ENCODE assay signal across 22 cellular contexts in the genomic region with DNA sequence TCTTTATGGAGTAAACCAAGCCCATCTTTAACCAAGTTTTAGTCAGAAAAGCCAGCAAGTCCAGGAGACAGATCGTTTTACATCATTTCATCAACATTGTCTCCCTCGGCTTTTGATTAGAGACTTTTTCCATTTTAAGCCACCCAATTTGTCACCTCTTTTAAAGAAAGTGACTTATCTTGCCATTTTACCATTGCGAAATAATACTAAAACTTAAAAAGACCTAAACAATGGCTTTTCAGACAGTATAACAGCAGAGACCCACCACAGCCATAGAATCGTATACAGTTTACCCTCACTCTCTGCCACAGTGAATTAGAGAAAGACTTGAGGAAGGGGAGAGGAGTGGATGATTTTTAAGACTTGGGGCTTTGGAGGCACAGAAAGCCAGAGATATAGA.
"Had no signal": no experiment of that assay in that cellular context is flagged by ENCODE, and none has a peak within 500 bp of the region (broad histone marks: within the 10 kb centered on the region; RNA-seq: fewer than 3 reads in every experiment).

No MANE protein-coding gene starts in this region.

- FAIRE-seq: endometrium, frontal cortex, keratinocyte, urothelium cell line had no signal

- H3K27ac ChIP-seq: colonic mucosa, esophagus squamous epithelium, lower lobe of right lung, prostate gland, right atrium auricular region, sigmoid colon, thoracic aorta, tibial nerve, upper lobe of left lung had no signal

- H3K9me3 ChIP-seq: colonic mucosa, esophagus squamous epithelium, lower lobe of right lung, prostate gland, right atrium auricular region, sigmoid colon, thoracic aorta, tibial nerve, upper lobe of left lung had no signal

- H3K4me3 Mint-ChIP-seq: dendritic cell treated with granulocyte-macrophage colony-stimulating factor and Interleukin-4, amounts not matched to agents 40 ng/mL and 50 ng/mL, for 4 days; natural killer cell; neural crest cell; stimulated activated memory B cell treated with anti-CD40 and anti-IgM and Interleukin-4, amounts not matched to agents 10 μg/mL and 1 μg/mL and 100 μg/mL, for 72 hours had no signal

- H3K4me1 ChIP-seq: colonic mucosa, esophagus squamous epithelium, lower lobe of right lung, prostate gland, right atrium auricular region, sigmoid colon, tibial nerve, upper lobe of left lung had no signal

- H3K9me3 Mint-ChIP-seq: natural killer cell; neural crest cell; stimulated activated memory B cell treated with anti-CD40 and anti-IgM and Interleukin-4, amounts not matched to agents 10 μg/mL and 1 μg/mL and 100 μg/mL, for 72 hours had no signal

- H3K4me3 ChIP-seq: colonic mucosa, esophagus squamous epithelium, lower lobe of right lung, prostate gland, right atrium auricular region, sigmoid colon, thoracic aorta, tibial nerve, upper lobe of left lung had no signal

- H3K36me3 Mint-ChIP-seq: natural killer cell; stimulated activated memory B cell treated with anti-CD40 and anti-IgM and Interleukin-4, amounts not matched to agents 10 μg/mL and 1 μg/mL and 100 μg/mL, for 72 hours had no signal

- H3K36me3 ChIP-seq: colonic mucosa, esophagus squamous epithelium, lower lobe of right lung, prostate gland, right atrium auricular region, sigmoid colon, thoracic aorta, tibial nerve, upper lobe of left lung had no signal

- H3K27ac Mint-ChIP-seq: dendritic cell treated with granulocyte-macrophage colony-stimulating factor and Interleukin-4, amounts not matched to agents 40 ng/mL and 50 ng/mL, for 4 days; natural killer cell; stimulated activated memory B cell treated with anti-CD40 and anti-IgM and Interleukin-4, amounts not matched to agents 10 μg/mL and 1 μg/mL and 100 μg/mL, for 72 hours had no signal

- ATAC-seq: left ventricle myocardium superior; lower lobe of right lung; natural killer cell; stimulated activated memory B cell treated with anti-CD40 and anti-IgM and Interleukin-4, amounts not matched to agents 10 μg/mL and 1 μg/mL and 100 μg/mL, for 72 hours; stimulated activated naive CD8-positive, alpha-beta T cell treated with anti-CD3 and anti-CD28 coated beads, Interleukin-15, Interleukin-2, amounts not matched to agents 100 U/mL and 50 U/mL, for 24 hours had no signal

- H3K27me3 ChIP-seq: colonic mucosa, esophagus squamous epithelium, right atrium auricular region, sigmoid colon, tibial nerve, upper lobe of left lung had no signal

- H3K4me1 Mint-ChIP-seq: natural killer cell; stimulated activated memory B cell treated with anti-CD40 and anti-IgM and Interleukin-4, amounts not matched to agents 10 μg/mL and 1 μg/mL and 100 μg/mL, for 72 hours had no signal

- DNase-seq: colonic mucosa; effector memory CD4-positive, alpha-beta T cell; erythroblast; esophagus squamous epithelium; left ventricle myocardium superior; lower lobe of right lung; natural killer cell; sigmoid colon; stimulated activated CD4-positive, alpha-beta T cell treated with anti-CD3 and anti-CD28 coated beads, Interleukin-4, amount 100 ng/mL, for 4 hours; stimulated activated naive CD8-positive, alpha-beta T cell treated with anti-CD3 and anti-CD28 coated beads, Interleukin-15, Interleukin-2, amounts not matched to agents 100 U/mL and 50 U/mL, for 24 hours; upper lobe of left lung had no signal

- H3K27me3 Mint-ChIP-seq: dendritic cell treated with granulocyte-macrophage colony-stimulating factor and Interleukin-4, amounts not matched to agents 40 ng/mL and 50 ng/mL, for 4 days had no signal
